10 cellular contexts compared by ENCODE assay signal in genomic region chr15:40325188-40325587, GRCh38. TPM values are rescaled to one million over a fixed set of nuclear protein-coding genes. Genes with fewer than 3 reads are reported as not detected.
DNase-seq lines count a peak whose midpoint lies in the region; ATAC-seq, FAIRE-seq and TF ChIP-seq lines count a peak whose summit lies in the region.
"Had no signal": no experiment of that assay in that cellular context is flagged by ENCODE, and none has a peak within 500 bp of the region (broad histone marks: within the 10 kb centered on the region; RNA-seq: fewer than 3 reads in every experiment).

No MANE protein-coding gene starts in this region.

- 100% methylated on average over 2 of the region's 2 CpGs for WGBS in HepG2 (ENCODE audit: low lambda C conversion rate)
- 69% methylated on average over 2 of the region's 2 CpGs for WGBS in suprapubic skin

- POLR2A ChIA-PET in activated CD4-positive, alpha-beta memory T cell treated with anti-CD3 and anti-CD28 coated beads, Interleukin-2, amount 10 ng/mL, durations not matched to agents 7 days and 5 days (lab: Charles Lee) = interaction anchor here (0.6 to 1.3 kb wide), 5 partner anchors 9 to 19 kb away, joined by 3 to 5 read pairs (median 3); partner anchors contain the start of gene PLCB2
- POLR2A ChIA-PET in activated CD4-positive, alpha-beta memory T cell treated with anti-CD3 and anti-CD28 coated beads for 36 hours (lab: Charles Lee) = interaction anchor here (0.9 kb wide), 1 partner anchor 69 kb away, joined by 3 read pairs; no protein-coding TSS in a partner anchor
- POLR2A ChIA-PET in HepG2 (lab: Yijun Ruan, JAX) = interaction anchor here (1.3 to 3.3 kb wide), 2 partner anchors 9 to 14 kb away, joined by 3 to 21 read pairs; partner anchors contain the start of gene CCDC9B

- peak overlapping the region; percentile 71 for H3K4me2 ChIP-seq in HepG2 (ENCODE audit: low read depth, low read length)

- H3K4me1 ChIP-seq in HepG2 (ENCODE audit: insufficient read depth, low read length) = peaks cover 50% of the 10 kb centered on the region
- peaks cover 31% of the 10 kb centered on the region for H3K4me1 ChIP-seq in suprapubic skin

- in situ Hi-C loops in HepG2 (cut with HindIII; ENCODE audit: extremely low pct_ligation_motif_present, low pct_unique_long_range_greater_than_20kb) = no loop called here

- no peaks in the 10 kb centered on the region for H3K9me3 Mint-ChIP-seq in activated CD4-positive, alpha-beta memory T cell treated with anti-CD3 and anti-CD28 coated beads, Interleukin-2, amount 10 ng/mL, durations not matched to agents 7 days and 5 days
- no peaks in the 10 kb centered on the region for H3K9me3 Mint-ChIP-seq in activated CD4-positive, alpha-beta memory T cell treated with anti-CD3 and anti-CD28 coated beads for 36 hours
- no peaks in the 10 kb centered on the region for H3K9me3 Mint-ChIP-seq in activated naive CD8-positive, alpha-beta T cell treated with anti-CD3 and anti-CD28 coated beads for 36 hours

- CTCF ChIA-PET in activated CD4-positive, alpha-beta memory T cell treated with anti-CD3 and anti-CD28 coated beads, Interleukin-2, amount 10 ng/mL, durations not matched to agents 7 days and 5 days (lab: Charles Lee) = interaction anchor here (1.0 to 6.0 kb wide), 11 partner anchors 9 to 280 kb away, joined by 3 to 84 read pairs (median 5); partner anchors contain the start of gene PLCB2
- CTCF ChIA-PET in activated CD4-positive, alpha-beta memory T cell treated with anti-CD3 and anti-CD28 coated beads for 36 hours (lab: Charles Lee) = interaction anchor here (0.9 to 5.6 kb wide), 6 partner anchors 9 to 51 kb away, joined by 3 to 111 read pairs (median 22); partner anchors contain the start of genes CCDC9B and PLCB2
- CTCF ChIA-PET in HepG2 (lab: Yijun Ruan, JAX; ENCODE audit: low intra/inter-chr PET ratio, low total read pairs) = no interaction called here

- peak overlapping the region; percentile 63 for H3K4me3 Mint-ChIP-seq in activated CD4-positive, alpha-beta memory T cell treated with anti-CD3 and anti-CD28 coated beads, Interleukin-2, amount 10 ng/mL, durations not matched to agents 7 days and 5 days
- no peak overlapping the region for H3K4me3 Mint-ChIP-seq in activated CD4-positive, alpha-beta memory T cell treated with anti-CD3 and anti-CD28 coated beads for 36 hours
- peak overlapping the region; percentile 71 for H3K4me3 Mint-ChIP-seq in activated naive CD8-positive, alpha-beta T cell treated with anti-CD3 and anti-CD28 coated beads for 36 hours

- H3K27me3 ChIP-seq in HepG2 (ENCODE audit: control insufficient read depth in 1 of 2, insufficient read depth in 2 of 2, low read length in 2 of 2) = peaks cover 0 to 4% of the 10 kb centered on the region in 2 experiments; a peak in 1 of 5 replicates
- H3K27me3 ChIP-seq in suprapubic skin = no peaks in the 10 kb centered on the region

- no peak overlapping the region for H3K9ac ChIP-seq in HepG2 (ENCODE audit: insufficient read depth, low read depth, low read length)

- peaks cover 6% of the 10 kb centered on the region for H3K36me3 Mint-ChIP-seq in activated CD4-positive, alpha-beta memory T cell treated with anti-CD3 and anti-CD28 coated beads, Interleukin-2, amount 10 ng/mL, durations not matched to agents 7 days and 5 days (ENCODE audit: low read depth)
- no peaks in the 10 kb centered on the region for H3K36me3 Mint-ChIP-seq in activated CD4-positive, alpha-beta memory T cell treated with anti-CD3 and anti-CD28 coated beads for 36 hours
- peaks cover 12% of the 10 kb centered on the region for H3K36me3 Mint-ChIP-seq in activated naive CD8-positive, alpha-beta T cell treated with anti-CD3 and anti-CD28 coated beads for 36 hours

- peaks cover 5% of the 10 kb centered on the region for H3K27me3 Mint-ChIP-seq in activated CD4-positive, alpha-beta memory T cell treated with anti-CD3 and anti-CD28 coated beads, Interleukin-2, amount 10 ng/mL, durations not matched to agents 7 days and 5 days
- no peaks in the 10 kb centered on the region for H3K27me3 Mint-ChIP-seq in activated CD4-positive, alpha-beta memory T cell treated with anti-CD3 and anti-CD28 coated beads for 36 hours
- no peaks in the 10 kb centered on the region for H3K27me3 Mint-ChIP-seq in activated naive CD8-positive, alpha-beta T cell treated with anti-CD3 and anti-CD28 coated beads for 36 hours

- intact Hi-C loops in activated CD4-positive, alpha-beta memory T cell treated with anti-CD3 and anti-CD28 coated beads for 36 hours (cut with micrococcal nuclease) = no loop called here
- intact Hi-C loops in HepG2 (cut with micrococcal nuclease; ENCODE audit: unreplicated experiment) = no loop called here

- TF ChIP-seq POLR2A in HepG2 (IDR thresholded peaks at IDR 0.05; ENCODE audit: insufficient read depth in 1 of 2, low read depth in 2 of 2, low read length in 2 of 2) (no peak), suprapubic skin (IDR thresholded peaks at IDR 0.05) (no peak)

- FAIRE-seq in HepG2 (lab: Jason Lieb, UNC) = no peak

- ATAC-seq in HepG2 (no peak), GM21360 (IDR thresholded peaks at IDR 0.05; ENCODE audit: unreplicated experiment) (no peak), GM21423 (IDR thresholded peaks at IDR 0.05; ENCODE audit: unreplicated experiment) (no peak)
- ATAC-seq: left colon had no signal

- H3K27ac Mint-ChIP-seq in activated CD4-positive, alpha-beta memory T cell treated with anti-CD3 and anti-CD28 coated beads, Interleukin-2, amount 10 ng/mL, durations not matched to agents 7 days and 5 days = no peak overlapping the region
- no peak overlapping the region for H3K27ac Mint-ChIP-seq in activated CD4-positive, alpha-beta memory T cell treated with anti-CD3 and anti-CD28 coated beads for 36 hours
- no peak overlapping the region for H3K27ac Mint-ChIP-seq in activated naive CD8-positive, alpha-beta T cell treated with anti-CD3 and anti-CD28 coated beads for 36 hours

- no peak for DNase-seq in activated CD4-positive, alpha-beta memory T cell treated with anti-CD3 and anti-CD28 coated beads, Interleukin-2, amount 10 ng/mL, durations not matched to agents 7 days and 5 days
- no peak for DNase-seq in activated CD4-positive, alpha-beta memory T cell treated with anti-CD3 and anti-CD28 coated beads for 36 hours
- no peak for DNase-seq in activated naive CD8-positive, alpha-beta T cell treated with anti-CD3 and anti-CD28 coated beads for 36 hours
- DNase-seq in HepG2 (ENCODE audit: low spot score) = no peak
- DNase-seq in suprapubic skin (ENCODE audit: low spot score in 2 of 2) = no peak
- DNase-seq in NCI-H2196 treated with DMSO at 0.1 percent for 48 hours (lab: John Stamatoyannopoulos, UW; ENCODE audit: unreplicated experiment) = no peak
- DNase-seq: NCI-H1436 had no signal

- no peak for TF ChIP-seq CTCF in HepG2 (CRISPR knock-in tag; IDR thresholded peaks at IDR 0.05)
- no peak for TF ChIP-seq CTCF in suprapubic skin (IDR thresholded peaks at IDR 0.05)

- TF ChIP-seq RAD21 in HepG2 (CRISPR knock-in tag; IDR thresholded peaks at IDR 0.05) = no peak

- H3K36me3 ChIP-seq in HepG2 (replicated peaks in 1 of 2; ENCODE audit: control insufficient read depth in 1 of 2, insufficient read depth in 2 of 2, low read length in 2 of 2) = no peaks in the 10 kb centered on the region
- H3K36me3 ChIP-seq in suprapubic skin = no peaks in the 10 kb centered on the region

- no peak overlapping the region for H3K27ac ChIP-seq in HepG2 (ENCODE audit: extremely low read length, insufficient read depth, low read length)
- H3K27ac ChIP-seq in suprapubic skin = no peak overlapping the region

- H4K20me1 ChIP-seq in HepG2 (ENCODE audit: insufficient read depth, low read length) = no peaks in the 10 kb centered on the region

- peaks cover 44% of the 10 kb centered on the region for H3K4me1 Mint-ChIP-seq in activated CD4-positive, alpha-beta memory T cell treated with anti-CD3 and anti-CD28 coated beads, Interleukin-2, amount 10 ng/mL, durations not matched to agents 7 days and 5 days
- peaks cover 18% of the 10 kb centered on the region for H3K4me1 Mint-ChIP-seq in activated CD4-positive, alpha-beta memory T cell treated with anti-CD3 and anti-CD28 coated beads for 36 hours (ENCODE audit: low read depth)
- peaks cover 28% of the 10 kb centered on the region for H3K4me1 Mint-ChIP-seq in activated naive CD8-positive, alpha-beta T cell treated with anti-CD3 and anti-CD28 coated beads for 36 hours

- H3K9me3 ChIP-seq in HepG2 (ENCODE audit: low read length) (no peaks in the 10 kb centered on the region), suprapubic skin (no peaks in the 10 kb centered on the region)

- H3K79me2 ChIP-seq in HepG2 (ENCODE audit: insufficient read depth, low read length) = no peaks in the 10 kb centered on the region

- H3K4me3 ChIP-seq in HepG2 (replicated peaks in 1 of 3; ENCODE audit: insufficient read depth in 1 of 3, low read depth in 2 of 3, low read length in 3 of 3) (peak overlapping the region in 1 of 3 experiments; percentile 75; a peak in 1 of 6 replicates), suprapubic skin (peak overlapping the region; percentile 85)

- BruUV-seq in HepG2 (replicated peaks; lab: Mats Ljungman, UMichigan) = TSS peak; percentile 54

- TF ChIP-seq EP300 in HepG2 (IDR thresholded peaks at IDR 0.05; ENCODE audit: low read depth in 2 of 2, low read length in 2 of 2) (no peak), HepG2 (CRISPR knock-in tag; IDR thresholded peaks at IDR 0.05; ENCODE audit: borderline replicate concordance) (no peak), suprapubic skin (IDR thresholded peaks at IDR 0.05) (no peak)

- H2AFZ ChIP-seq in HepG2 (ENCODE audit: low read length) = no peak overlapping the region

RNA-seq across cellular contexts. Expression of gene INAFM2, which starts 1.7 kb away (rescaled TPM):
- total RNA-seq in activated CD4-positive, alpha-beta memory T cell treated with anti-CD3 and anti-CD28 coated beads, Interleukin-2, amount 10 ng/mL, durations not matched to agents 7 days and 5 days = 1 to 10 TPM; 8.7 to 8.9 TPM
- total RNA-seq in activated CD4-positive, alpha-beta memory T cell treated with anti-CD3 and anti-CD28 coated beads for 36 hours = 1 to 10 TPM; 6.7 to 7.4 TPM
- total RNA-seq in activated naive CD8-positive, alpha-beta T cell treated with anti-CD3 and anti-CD28 coated beads for 36 hours = 10 to 100 TPM; 13.5 to 15.5 TPM
- total RNA-seq in HepG2 (2016; rRNA removed; fragmentation: Illumina TruSeq; extraction: Trizol) (6.5 and 8.1 TPM in 2 replicates), suprapubic skin (1 to 10 TPM; 3.3 to 9.1 (median 6.1) TPM)
- total RNA-seq in HepG2 (2016; cell fraction: cytosol; rRNA removed; fragmentation: Illumina TruSeq; extraction: Trizol; ENCODE audit: low read depth) = 2.3 and 2.5 TPM in 2 replicates
- total RNA-seq in HepG2 (2016; cell fraction: insoluble cytoplasmic fraction; rRNA removed; fragmentation: Illumina TruSeq; extraction: Trizol) = 6.7 and 7.0 TPM in 2 replicates
- total RNA-seq in HepG2 (2016; cell fraction: membrane; rRNA removed; fragmentation: Illumina TruSeq; extraction: Trizol) = 8.8 and 9.5 TPM in 2 replicates
- total RNA-seq in HepG2 (2016; cell fraction: nucleus; rRNA removed; fragmentation: Illumina TruSeq; extraction: Trizol) = 5.3 and 7.0 TPM in 2 replicates
- polyA plus RNA-seq in HepG2 (2011; rRNA removed) = 5.4 and 5.5 TPM in 2 replicates
- 2.7 and 3.4 TPM in 2 replicates for polyA plus RNA-seq in HepG2 (2011; cell fraction: cytosol; rRNA removed)
- 2.2 and 2.7 TPM in 2 replicates for polyA plus RNA-seq in HepG2 (2011; cell fraction: nucleus; rRNA removed)
- 4.1 and 4.6 TPM in 2 replicates for polyA plus RNA-seq in HepG2 (2012)
- polyA plus RNA-seq in HepG2 (2016; cell fraction: cytosol; fragmentation: Illumina TruSeq; extraction: Trizol; ENCODE audit: low read depth) = 1.7 and 3.1 TPM in 2 replicates
- polyA plus RNA-seq in HepG2 (2016; cell fraction: insoluble cytoplasmic fraction; fragmentation: Illumina TruSeq; extraction: Trizol; ENCODE audit: low read depth) = 6.6 and 7.4 TPM in 2 replicates
- 5.0 and 6.1 TPM in 2 replicates for polyA plus RNA-seq in HepG2 (2016; cell fraction: membrane; fragmentation: Illumina TruSeq; extraction: Trizol; ENCODE audit: low read depth)
- 5.7 and 8.4 TPM in 2 replicates for polyA plus RNA-seq in HepG2 (2016; cell fraction: nucleus; fragmentation: Illumina TruSeq; extraction: Trizol; ENCODE audit: insufficient read depth, low read depth)
- 3.4 and 5.5 TPM in 2 replicates for polyA minus RNA-seq in HepG2 (2011; rRNA and poly(A)+ RNA removed; ENCODE audit: low replicate concordance)
- polyA minus RNA-seq in HepG2 (2011; cell fraction: cytosol; rRNA and poly(A)+ RNA removed) = 4.6 and 5.2 TPM in 2 replicates
- 2.2 and 4.2 TPM in 2 replicates for polyA minus RNA-seq in HepG2 (2011; cell fraction: nucleus; rRNA and poly(A)+ RNA removed)

RNA-seq across cellular contexts. Expression of gene CCDC9B, which starts 15.6 kb away (rescaled TPM):
- total RNA-seq in activated CD4-positive, alpha-beta memory T cell treated with anti-CD3 and anti-CD28 coated beads, Interleukin-2, amount 10 ng/mL, durations not matched to agents 7 days and 5 days = 1 to 10 TPM; 2.0 to 2.6 TPM
- 1 to 10 TPM in 1 of 2 experiments, under 1 TPM in 1; 0.53 to 1.6 TPM for total RNA-seq in activated CD4-positive, alpha-beta memory T cell treated with anti-CD3 and anti-CD28 coated beads for 36 hours
- total RNA-seq in activated naive CD8-positive, alpha-beta T cell treated with anti-CD3 and anti-CD28 coated beads for 36 hours = under 1 TPM; 0.24 to 0.62 TPM
- total RNA-seq in HepG2 (2016; rRNA removed; fragmentation: Illumina TruSeq; extraction: Trizol) (1.0 and 1.6 TPM in 2 replicates), suprapubic skin (10 to 100 TPM in 2 of 4 donors, 1 to 10 TPM in 2; 6.1 to 47.9 (median 10.9) TPM)
- total RNA-seq in HepG2 (2016; cell fraction: cytosol; rRNA removed; fragmentation: Illumina TruSeq; extraction: Trizol; ENCODE audit: low read depth) = 0.20 and 0.71 TPM in 2 replicates
- 0.89 and 1.7 TPM in 2 replicates for total RNA-seq in HepG2 (2016; cell fraction: insoluble cytoplasmic fraction; rRNA removed; fragmentation: Illumina TruSeq; extraction: Trizol)
- 0.74 and 0.79 TPM in 2 replicates for total RNA-seq in HepG2 (2016; cell fraction: membrane; rRNA removed; fragmentation: Illumina TruSeq; extraction: Trizol)
- 5.4 and 6.0 TPM in 2 replicates for total RNA-seq in HepG2 (2016; cell fraction: nucleus; rRNA removed; fragmentation: Illumina TruSeq; extraction: Trizol)
- 0.98 and 1.3 TPM in 2 replicates for polyA plus RNA-seq in HepG2 (2011; rRNA removed)
- 0.34 and 0.46 TPM in 2 replicates for polyA plus RNA-seq in HepG2 (2011; cell fraction: cytosol; rRNA removed)
- 16.0 and 21.0 TPM in 2 replicates for polyA plus RNA-seq in HepG2 (2011; cell fraction: nucleus; rRNA removed)
- polyA plus RNA-seq in HepG2 (2012) = 1.9 and 2.3 TPM in 2 replicates
- 0.20 and 0.31 TPM in 2 replicates for polyA plus RNA-seq in HepG2 (2016; cell fraction: cytosol; fragmentation: Illumina TruSeq; extraction: Trizol; ENCODE audit: low read depth)
- 0.72 and 1.5 TPM in 2 replicates for polyA plus RNA-seq in HepG2 (2016; cell fraction: insoluble cytoplasmic fraction; fragmentation: Illumina TruSeq; extraction: Trizol; ENCODE audit: low read depth)
- 0.16 and 0.26 TPM in 2 replicates for polyA plus RNA-seq in HepG2 (2016; cell fraction: membrane; fragmentation: Illumina TruSeq; extraction: Trizol; ENCODE audit: low read depth)
- 10.8 and 14.7 TPM in 2 replicates for polyA plus RNA-seq in HepG2 (2016; cell fraction: nucleus; fragmentation: Illumina TruSeq; extraction: Trizol; ENCODE audit: insufficient read depth, low read depth)
- 3.8 and 11.1 TPM in 2 replicates for polyA minus RNA-seq in HepG2 (2011; rRNA and poly(A)+ RNA removed; ENCODE audit: low replicate concordance)
- 0.69 and 2.3 TPM in 2 replicates for polyA minus RNA-seq in HepG2 (2011; cell fraction: cytosol; rRNA and poly(A)+ RNA removed)
- 16.1 and 20.5 TPM in 2 replicates for polyA minus RNA-seq in HepG2 (2011; cell fraction: nucleus; rRNA and poly(A)+ RNA removed)

RNA-seq across cellular contexts. Expression of gene PLCB2, which starts 17.5 kb away (rescaled TPM):
- 100 to 1,000 TPM; 140 TPM for total RNA-seq in activated CD4-positive, alpha-beta memory T cell treated with anti-CD3 and anti-CD28 coated beads, Interleukin-2, amount 10 ng/mL, durations not matched to agents 7 days and 5 days
- total RNA-seq in activated CD4-positive, alpha-beta memory T cell treated with anti-CD3 and anti-CD28 coated beads for 36 hours = 10 to 100 TPM; 65.3 to 70.7 TPM
- total RNA-seq in activated naive CD8-positive, alpha-beta T cell treated with anti-CD3 and anti-CD28 coated beads for 36 hours = 10 to 100 TPM; 40.8 to 43.6 TPM
- total RNA-seq in HepG2 (2016; rRNA removed; fragmentation: Illumina TruSeq; extraction: Trizol) (not detected in 2 replicates), suprapubic skin (1 to 10 TPM in 3 of 4 donors, under 1 TPM in 1; 0.34 to 3.0 (median 2.0) TPM)
- total RNA-seq in HepG2 (2016; cell fraction: cytosol; rRNA removed; fragmentation: Illumina TruSeq; extraction: Trizol; ENCODE audit: low read depth) = not detected in 2 replicates
- total RNA-seq in HepG2 (2016; cell fraction: insoluble cytoplasmic fraction; rRNA removed; fragmentation: Illumina TruSeq; extraction: Trizol) = not detected in 2 replicates
- total RNA-seq in HepG2 (2016; cell fraction: membrane; rRNA removed; fragmentation: Illumina TruSeq; extraction: Trizol) = not detected in 2 replicates
- total RNA-seq in HepG2 (2016; cell fraction: nucleus; rRNA removed; fragmentation: Illumina TruSeq; extraction: Trizol) = not detected in 2 replicates
- 0.11 TPM in 1 of 2 replicates, not detected in the other for polyA plus RNA-seq in HepG2 (2011; rRNA removed)
- 0.05 and 0.06 TPM in 2 replicates for polyA plus RNA-seq in HepG2 (2011; cell fraction: cytosol; rRNA removed)
- polyA plus RNA-seq in HepG2 (2011; cell fraction: nucleus; rRNA removed) = 0.39 and 0.71 TPM in 2 replicates
- polyA plus RNA-seq in HepG2 (2012) = not detected in 2 replicates
- not detected in 2 replicates for polyA plus RNA-seq in HepG2 (2016; cell fraction: cytosol; fragmentation: Illumina TruSeq; extraction: Trizol; ENCODE audit: low read depth)
- polyA plus RNA-seq in HepG2 (2016; cell fraction: insoluble cytoplasmic fraction; fragmentation: Illumina TruSeq; extraction: Trizol; ENCODE audit: low read depth) = not detected in 2 replicates
- polyA plus RNA-seq in HepG2 (2016; cell fraction: membrane; fragmentation: Illumina TruSeq; extraction: Trizol; ENCODE audit: low read depth) = not detected in 2 replicates
- not detected in 2 replicates for polyA plus RNA-seq in HepG2 (2016; cell fraction: nucleus; fragmentation: Illumina TruSeq; extraction: Trizol; ENCODE audit: insufficient read depth, low read depth)
- polyA minus RNA-seq in HepG2 (2011; rRNA and poly(A)+ RNA removed; ENCODE audit: low replicate concordance) = 29.2 TPM in 1 of 2 replicates, not detected in the other
- polyA minus RNA-seq in HepG2 (2011; cell fraction: cytosol; rRNA and poly(A)+ RNA removed) = not detected in 2 replicates
- polyA minus RNA-seq in HepG2 (2011; cell fraction: nucleus; rRNA and poly(A)+ RNA removed) = not detected in 2 replicates

RNA-seq across cellular contexts. Expression of gene PHGR1, which starts 25.6 kb away (rescaled TPM):
- total RNA-seq in activated CD4-positive, alpha-beta memory T cell treated with anti-CD3 and anti-CD28 coated beads, Interleukin-2, amount 10 ng/mL, durations not matched to agents 7 days and 5 days = not detected
- total RNA-seq in activated CD4-positive, alpha-beta memory T cell treated with anti-CD3 and anti-CD28 coated beads for 36 hours = not detected
- not detected for total RNA-seq in activated naive CD8-positive, alpha-beta T cell treated with anti-CD3 and anti-CD28 coated beads for 36 hours
- total RNA-seq in HepG2 (2016; rRNA removed; fragmentation: Illumina TruSeq; extraction: Trizol) (not detected in 2 replicates), suprapubic skin (not detected)
- total RNA-seq in HepG2 (2016; cell fraction: cytosol; rRNA removed; fragmentation: Illumina TruSeq; extraction: Trizol; ENCODE audit: low read depth) = not detected in 2 replicates
- total RNA-seq in HepG2 (2016; cell fraction: insoluble cytoplasmic fraction; rRNA removed; fragmentation: Illumina TruSeq; extraction: Trizol) = not detected in 2 replicates
- not detected in 2 replicates for total RNA-seq in HepG2 (2016; cell fraction: membrane; rRNA removed; fragmentation: Illumina TruSeq; extraction: Trizol)
- not detected in 2 replicates for total RNA-seq in HepG2 (2016; cell fraction: nucleus; rRNA removed; fragmentation: Illumina TruSeq; extraction: Trizol)
- not detected in 2 replicates for polyA plus RNA-seq in HepG2 (2011; rRNA removed)
- not detected in 2 replicates for polyA plus RNA-seq in HepG2 (2011; cell fraction: cytosol; rRNA removed)
- not detected in 2 replicates for polyA plus RNA-seq in HepG2 (2011; cell fraction: nucleus; rRNA removed)
- polyA plus RNA-seq in HepG2 (2012) = not detected in 2 replicates
- not detected in 2 replicates for polyA plus RNA-seq in HepG2 (2016; cell fraction: cytosol; fragmentation: Illumina TruSeq; extraction: Trizol; ENCODE audit: low read depth)
- polyA plus RNA-seq in HepG2 (2016; cell fraction: insoluble cytoplasmic fraction; fragmentation: Illumina TruSeq; extraction: Trizol; ENCODE audit: low read depth) = not detected in 2 replicates
- not detected in 2 replicates for polyA plus RNA-seq in HepG2 (2016; cell fraction: membrane; fragmentation: Illumina TruSeq; extraction: Trizol; ENCODE audit: low read depth)
- polyA plus RNA-seq in HepG2 (2016; cell fraction: nucleus; fragmentation: Illumina TruSeq; extraction: Trizol; ENCODE audit: insufficient read depth, low read depth) = not detected in 2 replicates
- polyA minus RNA-seq in HepG2 (2011; rRNA and poly(A)+ RNA removed; ENCODE audit: low replicate concordance) = not detected in 2 replicates
- polyA minus RNA-seq in HepG2 (2011; cell fraction: cytosol; rRNA and poly(A)+ RNA removed) = not detected in 2 replicates
- not detected in 2 replicates for polyA minus RNA-seq in HepG2 (2011; cell fraction: nucleus; rRNA and poly(A)+ RNA removed)

RNA-seq across cellular contexts. Expression of gene DISP2, which starts 32.8 kb away (rescaled TPM):
- total RNA-seq in activated CD4-positive, alpha-beta memory T cell treated with anti-CD3 and anti-CD28 coated beads, Interleukin-2, amount 10 ng/mL, durations not matched to agents 7 days and 5 days = under 1 TPM; 0.03 to 0.18 TPM
- under 1 TPM; 0.02 to 0.05 TPM for total RNA-seq in activated CD4-positive, alpha-beta memory T cell treated with anti-CD3 and anti-CD28 coated beads for 36 hours
- total RNA-seq in activated naive CD8-positive, alpha-beta T cell treated with anti-CD3 and anti-CD28 coated beads for 36 hours = under 1 TPM; 0.08 to 0.14 TPM
- total RNA-seq in HepG2 (2016; rRNA removed; fragmentation: Illumina TruSeq; extraction: Trizol) (0.09 and 0.15 TPM in 2 replicates), suprapubic skin (under 1 TPM in 3 of 4 donors, not detected in 1; 0.04 to 0.21 (median 0.05) TPM)
- 0.20 TPM in 1 of 2 replicates, not detected in the other for total RNA-seq in HepG2 (2016; cell fraction: cytosol; rRNA removed; fragmentation: Illumina TruSeq; extraction: Trizol; ENCODE audit: low read depth)
- 0.01 and 0.15 TPM in 2 replicates for total RNA-seq in HepG2 (2016; cell fraction: insoluble cytoplasmic fraction; rRNA removed; fragmentation: Illumina TruSeq; extraction: Trizol)
- total RNA-seq in HepG2 (2016; cell fraction: membrane; rRNA removed; fragmentation: Illumina TruSeq; extraction: Trizol) = 0.14 and 0.25 TPM in 2 replicates
- total RNA-seq in HepG2 (2016; cell fraction: nucleus; rRNA removed; fragmentation: Illumina TruSeq; extraction: Trizol) = 0.09 and 0.88 TPM in 2 replicates
- polyA plus RNA-seq in HepG2 (2011; rRNA removed) = 0.07 and 0.32 TPM in 2 replicates
- 0.03 and 0.05 TPM in 2 replicates for polyA plus RNA-seq in HepG2 (2011; cell fraction: cytosol; rRNA removed)
- 0.12 and 0.14 TPM in 2 replicates for polyA plus RNA-seq in HepG2 (2011; cell fraction: nucleus; rRNA removed)
- 0.03 and 0.12 TPM in 2 replicates for polyA plus RNA-seq in HepG2 (2012)
- polyA plus RNA-seq in HepG2 (2016; cell fraction: cytosol; fragmentation: Illumina TruSeq; extraction: Trizol; ENCODE audit: low read depth) = 0.01 and 0.08 TPM in 2 replicates
- 0.03 and 0.20 TPM in 2 replicates for polyA plus RNA-seq in HepG2 (2016; cell fraction: insoluble cytoplasmic fraction; fragmentation: Illumina TruSeq; extraction: Trizol; ENCODE audit: low read depth)
- polyA plus RNA-seq in HepG2 (2016; cell fraction: membrane; fragmentation: Illumina TruSeq; extraction: Trizol; ENCODE audit: low read depth) = 0.26 and 0.30 TPM in 2 replicates
- 1.5 and 2.3 TPM in 2 replicates for polyA plus RNA-seq in HepG2 (2016; cell fraction: nucleus; fragmentation: Illumina TruSeq; extraction: Trizol; ENCODE audit: insufficient read depth, low read depth)
- 0.40 and 1.0 TPM in 2 replicates for polyA minus RNA-seq in HepG2 (2011; rRNA and poly(A)+ RNA removed; ENCODE audit: low replicate concordance)
- polyA minus RNA-seq in HepG2 (2011; cell fraction: cytosol; rRNA and poly(A)+ RNA removed) = 0.09 and 0.59 TPM in 2 replicates
- polyA minus RNA-seq in HepG2 (2011; cell fraction: nucleus; rRNA and poly(A)+ RNA removed) = 0.37 and 0.64 TPM in 2 replicates

Comparison
In these comparisons a context has a peak if more than half of its experiments do, and no peak if none do; other contexts are left out.
1. RNA of gene PLCB2, which starts 17.5 kb away (total RNA-seq): 140 TPM in activated CD4-positive, alpha-beta memory T cell treated with anti-CD3 and anti-CD28 coated beads, Interleukin-2, amount 10 ng/mL, durations not matched to agents 7 days and 5 days, 65.3 to 70.7 TPM in activated CD4-positive, alpha-beta memory T cell treated with anti-CD3 and anti-CD28 coated beads for 36 hours and 40.8 to 43.6 TPM in activated naive CD8-positive, alpha-beta T cell treated with anti-CD3 and anti-CD28 coated beads for 36 hours; 0.34 to 3.0 TPM in suprapubic skin and not detected in HepG2; every median in the first group is over 10 times any median in the second.